Comparison of ENCODE assay signal across 32 cellular contexts in genomic region chr6:123526128-123526527, GRCh38.
A peak's percentile ranks its signal among the peaks of the same experiment; 100 is the strongest.
DNase-seq lines count a peak whose midpoint lies in the region; ATAC-seq and TF ChIP-seq lines count a peak whose summit lies in the region.
"Had no signal": no experiment of that assay in that cellular context is flagged by ENCODE, and none has a peak within 500 bp of the region (broad histone marks: within the 10 kb centered on the region; RNA-seq: fewer than 3 reads in every experiment).

No MANE protein-coding gene starts in this region.

- no peak for TF ChIP-seq CTCF in RWPE1 (conservative IDR thresholded peaks at IDR 0.05; ENCODE audit: low read depth)
- TF ChIP-seq CTCF in neural progenitor cell (IDR thresholded peaks at IDR 0.05) = no peak

- H3K4me2 ChIP-seq in trophoblast cell (ENCODE audit: low read length) = no peak overlapping the region
- H3K4me2 ChIP-seq in neural progenitor cell = no peak overlapping the region

- peak overlapping the region; percentile 43 for H3K27ac ChIP-seq in trophoblast cell (ENCODE audit: low read depth, low read length)
- H3K27ac ChIP-seq in RWPE1 = no peak overlapping the region
- no peak overlapping the region for H3K27ac ChIP-seq in neural progenitor cell
- H3K27ac ChIP-seq: body of pancreas, left lung, SJCRH30, thoracic aorta, vagina, VCaP had no signal

- H3K9me3 ChIP-seq in trophoblast cell (ENCODE audit: insufficient read depth, low read depth, low read length) (no peaks in the 10 kb centered on the region), neural progenitor cell (ENCODE audit: low read depth) (no peaks in the 10 kb centered on the region)
- H3K9me3 ChIP-seq: body of pancreas, left lung, SJCRH30, thoracic aorta, vagina had no signal

- no peak overlapping the region for H3K4ac ChIP-seq in trophoblast cell (ENCODE audit: low read depth, low read length)

- H2BK12ac ChIP-seq in trophoblast cell (ENCODE audit: low read length) = no peak overlapping the region

- no peak overlapping the region for H4K8ac ChIP-seq in trophoblast cell (ENCODE audit: low read depth, low read length)

- ATAC-seq in GM18867 (IDR thresholded peaks at IDR 0.05; ENCODE audit: unreplicated experiment) (peak; percentile 72), HG02798 (IDR thresholded peaks at IDR 0.05; ENCODE audit: poor library complexity, unreplicated experiment) (peak; percentile 61), HG03432 (IDR thresholded peaks at IDR 0.05; ENCODE audit: unreplicated experiment) (peak; percentile 77), HG03342 (IDR thresholded peaks at IDR 0.05; ENCODE audit: unreplicated experiment) (no peak)
- ATAC-seq: activated T-helper 17 cell treated with anti-CD3 and anti-CD28 coated beads, Interleukin-2, amount 50 U/mL, for 72 hours; body of pancreas; CD8-positive, alpha-beta T cell; left lung; sciatic nerve; stimulated activated naive CD8-positive, alpha-beta T cell treated with anti-CD3 and anti-CD28 coated beads, Interleukin-15, amount 100 ng/mL, for 72 hours had no signal

- H2AK5ac ChIP-seq in trophoblast cell (ENCODE audit: low read length) = no peak overlapping the region

- no CpG with 5 or more reads among the region's 2 CpGs for WGBS in trophoblast cell (ENCODE audit: extremely low coverage, insufficient coverage, insufficient read length)

- H2AFZ ChIP-seq in trophoblast cell (ENCODE audit: insufficient read depth, low read length, poor library complexity) (no peak overlapping the region), neural progenitor cell (replicated peaks) (no peak overlapping the region)

- H3K9ac ChIP-seq in trophoblast cell (ENCODE audit: low read length) = no peak overlapping the region
- H3K9ac ChIP-seq in neural progenitor cell = no peak overlapping the region

- H3K4me1 Mint-ChIP-seq in T-helper 2 cell treated with Interferon-gamma antibody and Interleukin-4, amounts not matched to agents 5 μg/mL and 100 μg/mL, for 36 hours (ENCODE audit: low read depth) = no peaks in the 10 kb centered on the region
- H3K4me1 Mint-ChIP-seq in neural progenitor cell = peaks cover 4% of the 10 kb centered on the region
- H3K4me1 Mint-ChIP-seq: activated T-helper 17 cell treated with anti-CD3 and anti-CD28 coated beads, Interleukin-2, amount 50 U/mL, for 72 hours; central memory CD8-positive, alpha-beta T cell; H9; stimulated activated naive CD8-positive, alpha-beta T cell treated with anti-CD3 and anti-CD28 coated beads, Interleukin-15, amount 100 ng/mL, for 72 hours had no signal

- H4K91ac ChIP-seq in trophoblast cell (ENCODE audit: low read depth, low read length) = no peak overlapping the region

- H3K36me3 ChIP-seq in trophoblast cell (ENCODE audit: control insufficient read depth in 1 of 2, insufficient read depth in 2 of 2, low read length in 2 of 2) (no peaks in the 10 kb centered on the region), neural progenitor cell (no peaks in the 10 kb centered on the region)
- H3K36me3 ChIP-seq: left lung, SJCRH30, thoracic aorta, vagina had no signal

- no peaks in the 10 kb centered on the region for H3K79me2 ChIP-seq in trophoblast cell (ENCODE audit: control insufficient read depth, insufficient read depth, low read length, poor library complexity)
- H3K79me2 ChIP-seq in neural progenitor cell (ENCODE audit: low read depth) = no peaks in the 10 kb centered on the region

- H3K27me3 Mint-ChIP-seq in T-helper 2 cell treated with Interferon-gamma antibody and Interleukin-4, amounts not matched to agents 5 μg/mL and 100 μg/mL, for 36 hours (ENCODE audit: low read depth) = no peaks in the 10 kb centered on the region
- H3K27me3 Mint-ChIP-seq in neural progenitor cell (ENCODE audit: insufficient read depth, low read depth) = no peaks in the 10 kb centered on the region
- H3K27me3 Mint-ChIP-seq: activated T-helper 17 cell treated with anti-CD3 and anti-CD28 coated beads, Interleukin-2, amount 50 U/mL, for 72 hours; central memory CD8-positive, alpha-beta T cell; dendritic cell treated with granulocyte-macrophage colony-stimulating factor and Interleukin-4, amounts not matched to agents 40 ng/mL and 50 ng/mL, for 4 days; progenitor cell of endocrine pancreas; stimulated activated naive CD8-positive, alpha-beta T cell treated with anti-CD3 and anti-CD28 coated beads, Interleukin-15, amount 100 ng/mL, for 72 hours had no signal

- peaks cover 3% of the 10 kb centered on the region for H3K9me3 Mint-ChIP-seq in T-helper 2 cell treated with Interferon-gamma antibody and Interleukin-4, amounts not matched to agents 5 μg/mL and 100 μg/mL, for 36 hours
- H3K9me3 Mint-ChIP-seq in neural progenitor cell = no peaks in the 10 kb centered on the region
- H3K9me3 Mint-ChIP-seq: dendritic cell treated with granulocyte-macrophage colony-stimulating factor and Interleukin-4, amounts not matched to agents 40 ng/mL and 50 ng/mL, for 4 days; endodermal cell; H9 had no signal

- DNase-seq in trophoblast cell (peak; percentile 19 to 30), RWPE1 (ENCODE audit: low spot score) (no peak), neural progenitor cell (ENCODE audit: low spot score) (no peak)
- no peak for DNase-seq in T-helper 2 cell treated with Interferon-gamma antibody and Interleukin-4, amounts not matched to agents 5 μg/mL and 100 μg/mL, for 36 hours (ENCODE audit: low spot score)
- DNase-seq: activated CD4-positive, alpha-beta T cell treated with anti-CD3 and anti-CD28 coated beads for 48 hours; activated naive CD4-positive, alpha-beta T cell treated with anti-CD3 and anti-CD28 coated beads, Interleukin-2, amount 50 U/mL, for 16 hours; body of pancreas; CD8-positive, alpha-beta T cell; endodermal cell; glutamatergic neuron; H9; IMR-90; left lung; NCI-H446 treated with DMSO at 0.1 percent for 48 hours; NCI-H82; SJCRH30; stimulated activated CD4-positive, alpha-beta T cell treated with anti-CD3 and anti-CD28 coated beads, Interleukin-2, amount 100 ng/mL, for 48 hours; stimulated activated naive CD8-positive, alpha-beta T cell treated with anti-CD3 and anti-CD28 coated beads, Interleukin-15, amount 100 ng/mL, for 72 hours; SW 1271; T-helper 9 cell had no signal

- no peaks in the 10 kb centered on the region for H3K36me3 Mint-ChIP-seq in T-helper 2 cell treated with Interferon-gamma antibody and Interleukin-4, amounts not matched to agents 5 μg/mL and 100 μg/mL, for 36 hours (ENCODE audit: low read depth)
- no peaks in the 10 kb centered on the region for H3K36me3 Mint-ChIP-seq in neural progenitor cell
- H3K36me3 Mint-ChIP-seq: CD8-positive, alpha-beta T cell had no signal

- H3K27me3 ChIP-seq in trophoblast cell (ENCODE audit: insufficient read depth, low read length) (no peaks in the 10 kb centered on the region), neural progenitor cell (no peaks in the 10 kb centered on the region)
- H3K27me3 ChIP-seq: body of pancreas, left lung, SJCRH30, vagina had no signal

- H3K4me3 ChIP-seq in trophoblast cell (ENCODE audit: low read depth, low read length) (no peak overlapping the region), neural progenitor cell (no peak overlapping the region)
- H3K4me3 ChIP-seq: body of pancreas, left lung, SJCRH30, thoracic aorta, vagina had no signal

- H4K20me1 ChIP-seq in neural progenitor cell (ENCODE audit: low read depth) = no peaks in the 10 kb centered on the region

- no peak overlapping the region for H3K23ac ChIP-seq in trophoblast cell (ENCODE audit: low read length)

- H3K14ac ChIP-seq in trophoblast cell (ENCODE audit: low read length) = no peak overlapping the region

- POLR2A ChIA-PET in RWPE1 (lab: Yijun Ruan, JAX; ENCODE audit: low non-redundant PET) = no interaction called here

- H3K4me1 ChIP-seq in trophoblast cell (ENCODE audit: control insufficient read depth in 1 of 2, insufficient read depth in 2 of 2, low read length in 2 of 2) = no peaks in the 10 kb centered on the region
- no peaks in the 10 kb centered on the region for H3K4me1 ChIP-seq in neural progenitor cell
- H3K4me1 ChIP-seq: body of pancreas, left lung, SJCRH30, vagina had no signal

- no peak overlapping the region for H4K12ac ChIP-seq in trophoblast cell (ENCODE audit: low read depth, low read length)

- H3K79me1 ChIP-seq in trophoblast cell (ENCODE audit: low read length) = no peaks in the 10 kb centered on the region

- no peak overlapping the region for H3K4me3 Mint-ChIP-seq in T-helper 2 cell treated with Interferon-gamma antibody and Interleukin-4, amounts not matched to agents 5 μg/mL and 100 μg/mL, for 36 hours
- no peak overlapping the region for H3K4me3 Mint-ChIP-seq in neural progenitor cell
- H3K4me3 Mint-ChIP-seq: activated T-helper 17 cell treated with anti-CD3 and anti-CD28 coated beads, Interleukin-2, amount 50 U/mL, for 72 hours; CD8-positive, alpha-beta T cell; central memory CD8-positive, alpha-beta T cell; dendritic cell treated with granulocyte-macrophage colony-stimulating factor and Interleukin-4, amounts not matched to agents 40 ng/mL and 50 ng/mL, for 4 days; endodermal cell; H9; stimulated activated naive CD8-positive, alpha-beta T cell treated with anti-CD3 and anti-CD28 coated beads, Interleukin-15, amount 100 ng/mL, for 72 hours had no signal

- no peak overlapping the region for H2BK120ac ChIP-seq in trophoblast cell (ENCODE audit: insufficient read depth, low read length, poor library complexity)

- H3K27ac Mint-ChIP-seq in T-helper 2 cell treated with Interferon-gamma antibody and Interleukin-4, amounts not matched to agents 5 μg/mL and 100 μg/mL, for 36 hours = no peak overlapping the region
- H3K27ac Mint-ChIP-seq in neural progenitor cell = no peak overlapping the region
- H3K27ac Mint-ChIP-seq: activated T-helper 17 cell treated with anti-CD3 and anti-CD28 coated beads, Interleukin-2, amount 50 U/mL, for 72 hours; CD8-positive, alpha-beta T cell; dendritic cell treated with granulocyte-macrophage colony-stimulating factor and Interleukin-4, amounts not matched to agents 40 ng/mL and 50 ng/mL, for 4 days; endodermal cell; H9; progenitor cell of endocrine pancreas; stimulated activated naive CD8-positive, alpha-beta T cell treated with anti-CD3 and anti-CD28 coated beads, Interleukin-15, amount 100 ng/mL, for 72 hours had no signal

- no peak overlapping the region for H2BK5ac ChIP-seq in trophoblast cell (ENCODE audit: low read depth, low read length, poor library complexity)

- H3F3A ChIP-seq in neural progenitor cell (ENCODE audit: low read depth) = no peaks in the 10 kb centered on the region

- H3K18ac ChIP-seq in trophoblast cell (ENCODE audit: low read length) = no peak overlapping the region

- CTCF ChIA-PET in RWPE1 (lab: Yijun Ruan, JAX) = no interaction called here

Comparison
In these comparisons a context has a peak if more than half of its experiments do, and no peak if none do; other contexts are left out.
1. DNase-seq: peak in trophoblast cell (2 of 2); none in T-helper 2 cell treated with Interferon-gamma antibody and Interleukin-4, amounts not matched to agents 5 μg/mL and 100 μg/mL, for 36 hours (single experiment), RWPE1 (single experiment) and neural progenitor cell (single experiment).